In genomic region chr4:154364012-154364863, GRCh38 we compare ENCODE assay signal across 1 cellular context.
TF ChIP-seq lines count a peak whose summit lies in the region.

No MANE protein-coding gene starts in this region.

TF ChIP-seq in neural cell, 6 proteins besides CTCF, POLR2A, EP300 and RAD21:
- TF ChIP-seq POLR2AphosphoS5 (IDR thresholded peaks at IDR 0.05) = no peak
